ENCODE assay signal across 8 cellular contexts in the genomic region with DNA sequence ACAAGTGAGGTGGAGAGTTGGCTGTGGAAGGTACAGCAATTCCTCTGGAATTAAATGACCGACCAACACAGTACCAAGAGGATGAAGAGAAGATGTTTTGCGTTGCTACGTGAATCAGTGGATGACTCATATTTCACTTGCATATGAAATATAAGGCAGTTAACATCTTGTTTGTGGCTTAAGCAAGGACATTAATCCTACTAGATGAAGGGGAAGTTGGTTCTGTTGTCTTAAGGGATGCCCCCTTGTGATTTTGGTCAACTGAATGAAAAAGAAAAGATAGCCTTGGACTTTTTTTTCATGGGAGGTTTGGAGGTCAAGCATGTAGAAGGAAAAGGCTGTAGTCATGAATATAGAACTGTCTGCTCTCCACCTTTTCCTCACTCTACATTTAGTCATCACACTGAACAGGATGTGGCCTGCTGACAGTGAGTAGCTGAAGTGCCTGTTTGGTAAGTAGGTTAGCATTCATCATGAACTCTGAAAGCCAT. TPM values are rescaled to one million over a fixed set of nuclear protein-coding genes. Genes with fewer than 3 reads are reported as not detected.
A peak's percentile ranks its signal among the peaks of the same experiment; 100 is the strongest.
DNase-seq lines count a peak whose midpoint lies in the region; ATAC-seq and TF ChIP-seq lines count a peak whose summit lies in the region.

No MANE protein-coding gene starts in this region.

- peaks cover 38% of the 10 kb centered on the region for H3K36me3 Mint-ChIP-seq in T-helper 2 cell treated with Interferon-gamma antibody and Interleukin-4, amounts not matched to agents 5 μg/mL and 100 μg/mL, for 36 hours (ENCODE audit: low read depth)

- peak; percentile 95 for DNase-seq in ELR (ENCODE audit: low read depth)
- DNase-seq in T-helper 2 cell treated with Interferon-gamma antibody and Interleukin-4, amounts not matched to agents 5 μg/mL and 100 μg/mL, for 36 hours (ENCODE audit: low spot score) = peak; percentile 67
- peak; percentile 64 for DNase-seq in fibroblast of the conjunctiva (ENCODE audit: low read depth)
- DNase-seq in stimulated activated CD8-positive, alpha-beta memory T cell treated with anti-CD3 and anti-CD28 coated beads, Interleukin-7, amount 100 ng/mL, for 4 hours (ENCODE audit: low read depth in 2 of 2) = peak; percentile 11 to 22
- no peak for DNase-seq in NCI-H774 (lab: John Stamatoyannopoulos, UW)
- no peak for DNase-seq in GM19240 (ENCODE audit: insufficient read length, low spot score)
- DNase-seq in lower leg skin (ENCODE audit: low spot score in 2 of 2) = no peak

- no peaks in the 10 kb centered on the region for H3K9me3 Mint-ChIP-seq in T-helper 2 cell treated with Interferon-gamma antibody and Interleukin-4, amounts not matched to agents 5 μg/mL and 100 μg/mL, for 36 hours

- peak; percentile 51 for ATAC-seq in HG02981 (IDR thresholded peaks at IDR 0.05; ENCODE audit: unreplicated experiment)

- intact Hi-C loops in lower leg skin (cut with DNase I; ENCODE audit: low total_unique reads) = no loop called here

- H3K4me1 Mint-ChIP-seq in T-helper 2 cell treated with Interferon-gamma antibody and Interleukin-4, amounts not matched to agents 5 μg/mL and 100 μg/mL, for 36 hours (ENCODE audit: low read depth) = peaks cover 21% of the 10 kb centered on the region

- WGBS in lower leg skin, 2 donors = 42 to 64% methylated on average over 3 of the region's 3 CpGs

- no peak for TF ChIP-seq CTCF in lower leg skin (IDR thresholded peaks at IDR 0.05)

- TF ChIP-seq POLR2A in lower leg skin (IDR thresholded peaks at IDR 0.05) = no peak

- peak overlapping the region; percentile 58 for H3K4me3 Mint-ChIP-seq in T-helper 2 cell treated with Interferon-gamma antibody and Interleukin-4, amounts not matched to agents 5 μg/mL and 100 μg/mL, for 36 hours

- H3K27me3 Mint-ChIP-seq in T-helper 2 cell treated with Interferon-gamma antibody and Interleukin-4, amounts not matched to agents 5 μg/mL and 100 μg/mL, for 36 hours (ENCODE audit: low read depth) = no peaks in the 10 kb centered on the region

- H3K4me3 ChIP-seq in lower leg skin (ENCODE audit: low read depth, poor library complexity, severe bottlenecking) = no peak overlapping the region

- peak overlapping the region; percentile 94 for H3K27ac Mint-ChIP-seq in T-helper 2 cell treated with Interferon-gamma antibody and Interleukin-4, amounts not matched to agents 5 μg/mL and 100 μg/mL, for 36 hours

RNA-seq across cellular contexts. Expression of a gene that starts 33.9 kb away (rescaled TPM):
- total RNA-seq in lower leg skin = 1 to 10 TPM; 1.6 to 9.6 (median 3.2) TPM

Comparison
In these comparisons a context has a peak if more than half of its experiments do, and no peak if none do; other contexts are left out.
1. DNase-seq: peak in ELR (single experiment), T-helper 2 cell treated with Interferon-gamma antibody and Interleukin-4, amounts not matched to agents 5 μg/mL and 100 μg/mL, for 36 hours (single experiment), fibroblast of the conjunctiva (single experiment) and stimulated activated CD8-positive, alpha-beta memory T cell treated with anti-CD3 and anti-CD28 coated beads, Interleukin-7, amount 100 ng/mL, for 4 hours (2 of 2); none in NCI-H774 (single experiment), GM19240 (single experiment) and lower leg skin (0 of 2).